ENCODE assay signal across 21 cellular contexts in genomic region chr17:83150369-83151055, GRCh38.
DNase-seq lines count a peak whose midpoint lies in the region; ATAC-seq and TF ChIP-seq lines count a peak whose summit lies in the region.
"Had no signal": no experiment of that assay in that cellular context is flagged by ENCODE, and none has a peak within 500 bp of the region (broad histone marks: within the 10 kb centered on the region; RNA-seq: fewer than 3 reads in every experiment).

No MANE protein-coding gene starts in this region.

- in situ Hi-C loops in IMR-90 (cut with MboI; ENCODE audit: low sequenced_read_pairs) = no loop called here

- H2AK5ac ChIP-seq in IMR-90 (ENCODE audit: low read depth, low read length) = peak overlapping the region; percentile 52; the same call in 1 of the 2 replicates

- no peak overlapping the region for H2AFZ ChIP-seq in IMR-90 (replicated peaks; ENCODE audit: low read length, poor library complexity)
- H2AFZ ChIP-seq: parathyroid adenoma had no signal

- no peak overlapping the region for H3K18ac ChIP-seq in IMR-90 (ENCODE audit: low read depth, low read length)

- no peak for TF ChIP-seq POLR2A in IMR-90 (IDR thresholded peaks at IDR 0.05; ENCODE audit: low read depth, low read length)
- no peak for TF ChIP-seq POLR2A in esophagus muscularis mucosa (IDR thresholded peaks at IDR 0.05; ENCODE audit: low read depth)

- H2BK5ac ChIP-seq in IMR-90 (ENCODE audit: low read depth, low read length, poor library complexity, severe bottlenecking) = no peak overlapping the region

- no peak overlapping the region for H4K8ac ChIP-seq in IMR-90 (ENCODE audit: low read depth in 2 of 2, low read length in 2 of 2)

- H2BK120ac ChIP-seq in IMR-90 (ENCODE audit: low read depth, low read length) = no peak overlapping the region

- H3K27me3 ChIP-seq in IMR-90 (ENCODE audit: control insufficient read depth, insufficient read depth, low read length) (peaks cover 12% of the 10 kb centered on the region), esophagus muscularis mucosa (peaks cover 0 to 8% (median 0%) of the 10 kb centered on the region in 4 donors)
- H3K27me3 ChIP-seq: adrenal gland, body of pancreas, suprapubic skin had no signal

- H3K9me3 ChIP-seq in IMR-90 (ENCODE audit: control insufficient read depth, insufficient read depth, low read length) = peaks cover 5% of the 10 kb centered on the region
- H3K9me3 ChIP-seq in esophagus muscularis mucosa = no peaks in the 10 kb centered on the region
- H3K9me3 ChIP-seq: adrenal gland, body of pancreas, suprapubic skin had no signal

- H4K20me1 ChIP-seq in IMR-90 (ENCODE audit: insufficient read depth, low read length) = no peaks in the 10 kb centered on the region

- H3K4me2 ChIP-seq in IMR-90 (ENCODE audit: low read depth, low read length) = no peak overlapping the region

- no peak overlapping the region for H3K23ac ChIP-seq in IMR-90 (ENCODE audit: low read depth, low read length)

- DNase-seq in Ammon's horn (ENCODE audit: low spot score) (peak; percentile 1), IMR-90 (no peak), esophagus muscularis mucosa (ENCODE audit: extremely low spot score) (peak; percentile 60), sciatic nerve (ENCODE audit: low spot score) (peak; percentile 47), NCI-H1436 treated with DMSO at 0.1 percent for 48 hours (lab: John Stamatoyannopoulos, UW) (no peak), substantia nigra (lab: John Stamatoyannopoulos, UW) (no peak), GM03348 (ENCODE audit: low spot score) (no peak)
- DNase-seq: ACHN; activated CD4-positive, CD25-positive, alpha-beta regulatory T cell treated with anti-CD3 and anti-CD28 coated beads, Interleukin-2, amount 50 U/mL, for 72 hours; activated CD8-positive, alpha-beta T cell treated with anti-CD3 and anti-CD28 coated beads, Interleukin-2, amount 10 ng/mL, durations not matched to agents 7 days and 5 days; activated naive CD4-positive, alpha-beta T cell treated with anti-CD3 and anti-CD28 coated beads, Interleukin-2, amount 10 ng/mL, durations not matched to agents 7 days and 5 days; NCI-H1694 treated with DMSO at 0.1 percent for 48 hours; NCI-H82; SIG-M5; stimulated activated naive CD4-positive, alpha-beta T cell had no signal

- no peak for ATAC-seq in IMR-90 (ENCODE audit: low read depth)
- ATAC-seq in sciatic nerve = no peak
- ATAC-seq: activated CD8-positive, alpha-beta T cell treated with anti-CD3 and anti-CD28 coated beads, Interleukin-2, amount 10 ng/mL, durations not matched to agents 7 days and 5 days; body of pancreas; HCT116 had no signal

- POLR2A ChIA-PET in IMR-90 (lab: Charles Lee; ENCODE audit: unreplicated experiment) = no interaction called here

- no peak overlapping the region for H3K56ac ChIP-seq in IMR-90 (ENCODE audit: extremely low read depth, insufficient read depth, low read length)

- no peak overlapping the region for H2BK15ac ChIP-seq in IMR-90 (ENCODE audit: low read depth, low read length)

- no TSS peak for BruUV-seq in IMR-90 (replicated peaks; lab: Mats Ljungman, UMichigan)

- H3K4me1 ChIP-seq in IMR-90 (ENCODE audit: control insufficient read depth, insufficient read depth, low read length) = peaks cover 10% of the 10 kb centered on the region; the same call in 1 of the 2 replicates
- H3K4me1 ChIP-seq in esophagus muscularis mucosa = peaks cover 0 to 29% (median 15%) of the 10 kb centered on the region in 4 donors
- H3K4me1 ChIP-seq: adrenal gland, body of pancreas, parathyroid adenoma had no signal

- H3K36me3 ChIP-seq in IMR-90 (ENCODE audit: control insufficient read depth, insufficient read depth, low read length) = no peaks in the 10 kb centered on the region
- H3K36me3 ChIP-seq in esophagus muscularis mucosa = no peaks in the 10 kb centered on the region
- H3K36me3 ChIP-seq: adrenal gland, suprapubic skin had no signal

- H3K4me3 ChIP-seq in IMR-90 (ENCODE audit: insufficient read depth, low read depth, low read length) = no peak overlapping the region
- H3K4me3 ChIP-seq in esophagus muscularis mucosa = no peak overlapping the region
- H3K4me3 ChIP-seq: adrenal gland, body of pancreas, suprapubic skin had no signal

- H3K79me1 ChIP-seq in IMR-90 (ENCODE audit: low read depth in 1 of 2, low read length in 2 of 2) = no peaks in the 10 kb centered on the region

- H3K14ac ChIP-seq in IMR-90 (replicated peaks; ENCODE audit: low read depth, low read length) = no peak overlapping the region

- 0 out of 2 replicates have a peak, but pooled peaks cover 2% of the 10 kb centered on the region for H3K9me1 ChIP-seq in IMR-90 (ENCODE audit: insufficient read depth, low read length)

- no peak overlapping the region for H4K5ac ChIP-seq in IMR-90 (ENCODE audit: low read depth, low read length)

- H3K9ac ChIP-seq in IMR-90 (ENCODE audit: low read depth, low read length) = no peak overlapping the region
- H3K9ac ChIP-seq: parathyroid adenoma had no signal

- no peak for TF ChIP-seq EP300 in esophagus muscularis mucosa (IDR thresholded peaks at IDR 0.05)

- 87% methylated on average over 5 of the region's 10 CpGs; no CpG with 5 or more reads in 1 of the 2 experiments for WGBS in IMR-90 (ENCODE audit: extremely low coverage in 2 of 2, insufficient read length in 1 of 2), 2 experiments
- WGBS in esophagus muscularis mucosa = 84% methylated on average over 10 of the region's 10 CpGs

- TF ChIP-seq RAD21 in IMR-90 (IDR thresholded peaks at IDR 0.05; ENCODE audit: low read length) = no peak

- no peak overlapping the region for H3K4ac ChIP-seq in IMR-90 (ENCODE audit: low read depth, low read length)

- no peak overlapping the region for H4K91ac ChIP-seq in IMR-90 (ENCODE audit: insufficient read depth, low read depth, low read length)

- intact Hi-C loops in IMR-90 (cut with micrococcal nuclease) (no loop called here), esophagus muscularis mucosa (cut with DNase I) (no loop called here), sciatic nerve (cut with DNase I) (loop anchor here (2.0 kb wide), 1 partner anchor 22 kb away; no protein-coding TSS in a partner anchor)

- no peak overlapping the region for H2BK20ac ChIP-seq in IMR-90 (ENCODE audit: low read depth, low read length)

- CTCF ChIA-PET in IMR-90 (lab: Yijun Ruan, JAX) = interaction anchor here (1.2 kb wide), 1 partner anchor 9 kb away, joined by 5 read pairs; no protein-coding TSS in a partner anchor

- TF ChIP-seq CTCF in IMR-90 (conservative IDR thresholded peaks at IDR 0.05; ENCODE audit: low read depth, low read length) (no peak), esophagus muscularis mucosa (IDR thresholded peaks at IDR 0.05) (no peak)

- no peak overlapping the region for H2AK9ac ChIP-seq in IMR-90 (replicated peaks; ENCODE audit: low read depth, low read length, poor library complexity)

- no peak overlapping the region for H3K27ac ChIP-seq in IMR-90 (ENCODE audit: insufficient read depth, low read length)
- H3K27ac ChIP-seq in esophagus muscularis mucosa (replicated peaks in 1 of 4) = no peak overlapping the region
- no peak overlapping the region for H3K27ac ChIP-seq in substantia nigra (ENCODE audit: low read depth, low read length, poor library complexity, severe bottlenecking)
- H3K27ac ChIP-seq: adrenal gland, body of pancreas, epithelial cell of prostate, parathyroid adenoma had no signal

- dilution Hi-C loops in IMR-90 (cut with HindIII; ENCODE audit: low sequenced_read_pairs, unreplicated experiment) = no loop called here

TF ChIP-seq in IMR-90, 13 proteins besides CTCF, POLR2A, EP300 and RAD21:
- TF ChIP-seq NFE2L2 (IDR thresholded peaks at IDR 0.05; ENCODE audit: low read depth, low read length) (no peak), RFX5 (IDR thresholded peaks at IDR 0.05; ENCODE audit: low read depth, low read length) (no peak), BHLHE40 (IDR thresholded peaks at IDR 0.05; ENCODE audit: low read depth, low read length) (no peak), USF2 (IDR thresholded peaks at IDR 0.05; ENCODE audit: low read depth, low read length) (no peak), MAZ (IDR thresholded peaks at IDR 0.05; ENCODE audit: borderline replicate concordance, low read depth, low read length) (no peak), CEBPB (IDR thresholded peaks at IDR 0.05; ENCODE audit: low read depth, low read length) (no peak)

Comparison
In these comparisons a context has a peak if more than half of its experiments do, and no peak if none do; other contexts are left out.
1. DNase-seq: peak in Ammon's horn (single experiment), esophagus muscularis mucosa (single experiment) and sciatic nerve (single experiment); none in IMR-90 (single experiment), NCI-H1436 treated with DMSO at 0.1 percent for 48 hours (single experiment), substantia nigra (0 of 49) and GM03348 (single experiment).